10 cellular contexts compared by ENCODE assay signal in genomic region chr18:47397671-47398319, GRCh38.
DNase-seq lines count a peak whose midpoint lies in the region; ATAC-seq and TF ChIP-seq lines count a peak whose summit lies in the region.
"Had no signal": no experiment of that assay in that cellular context is flagged by ENCODE, and none has a peak within 500 bp of the region (broad histone marks: within the 10 kb centered on the region; RNA-seq: fewer than 3 reads in every experiment).

No MANE protein-coding gene starts in this region.

- H3K27me3 ChIP-seq in colonic mucosa, result no peaks in the 10 kb centered on the region

- H3K27me3 Mint-ChIP-seq in activated naive CD4-positive, alpha-beta T cell treated with anti-CD3 and anti-CD28 coated beads, Interleukin-2, amount 10 ng/mL, durations not matched to agents 7 days and 5 days, result peaks cover under 1% of the 10 kb centered on the region

- H3K4me1 ChIP-seq in colonic mucosa, result no peaks in the 10 kb centered on the region
- H3K4me1 ChIP-seq: Caco-2 had no signal

- H3K9me3 ChIP-seq in colonic mucosa, result no peaks in the 10 kb centered on the region
- H3K9me3 ChIP-seq: Caco-2 had no signal

- no peaks in the 10 kb centered on the region for H3K4me1 Mint-ChIP-seq in activated naive CD4-positive, alpha-beta T cell treated with anti-CD3 and anti-CD28 coated beads, Interleukin-2, amount 10 ng/mL, durations not matched to agents 7 days and 5 days

- H3K36me3 Mint-ChIP-seq in activated naive CD4-positive, alpha-beta T cell treated with anti-CD3 and anti-CD28 coated beads, Interleukin-2, amount 10 ng/mL, durations not matched to agents 7 days and 5 days, result no peaks in the 10 kb centered on the region

- intact Hi-C loops in colonic mucosa (cut with DNase I), result loop anchor here (5.0 kb wide), 2 partner anchors 200 to 350 kb away; no protein-coding TSS in a partner anchor

- H3K9me3 Mint-ChIP-seq in activated naive CD4-positive, alpha-beta T cell treated with anti-CD3 and anti-CD28 coated beads, Interleukin-2, amount 10 ng/mL, durations not matched to agents 7 days and 5 days, result peaks cover 1% of the 10 kb centered on the region

- no peak overlapping the region for H3K27ac ChIP-seq in colonic mucosa
- H3K27ac ChIP-seq: cardiac muscle cell had no signal

- ATAC-seq in HG03280 (IDR thresholded peaks at IDR 0.05; ENCODE audit: unreplicated experiment), result no peak

- DNase-seq in activated naive CD4-positive, alpha-beta T cell treated with anti-CD3 and anti-CD28 coated beads, Interleukin-2, amount 10 ng/mL, durations not matched to agents 7 days and 5 days, result peak; percentile 34
- no peak for DNase-seq in activated naive CD4-positive, alpha-beta T cell treated with Interleukin-2 at 50 U/mL for 16 hours
- DNase-seq in NAMALWA (ENCODE audit: low spot score) (peak; percentile 67), colonic mucosa (peak; percentile 46), dedifferentiated amniotic fluid mesenchymal stem cell (ENCODE audit: extremely low spot score) (no peak), NCI-H1105 (lab: John Stamatoyannopoulos, UW) (no peak)
- DNase-seq in stimulated activated CD8-positive, alpha-beta memory T cell treated with anti-CD3 and anti-CD28 coated beads, Interleukin-4, amount 100 ng/mL, for 48 hours, result peak; percentile 37
- DNase-seq: Caco-2 had no signal

- TF ChIP-seq CTCF in colonic mucosa (IDR thresholded peaks at IDR 0.05), result peak; percentile 42

- H3K4me3 ChIP-seq in colonic mucosa, result no peak overlapping the region
- H3K4me3 ChIP-seq: cardiac muscle cell had no signal

- H3K9ac ChIP-seq in colonic mucosa (ENCODE audit: low read depth in 2 of 2, low read length in 2 of 2), result no peak overlapping the region

- H3K27ac Mint-ChIP-seq in activated naive CD4-positive, alpha-beta T cell treated with anti-CD3 and anti-CD28 coated beads, Interleukin-2, amount 10 ng/mL, durations not matched to agents 7 days and 5 days, result no peak overlapping the region

- CTCF ChIA-PET in activated naive CD4-positive, alpha-beta T cell treated with anti-CD3 and anti-CD28 coated beads, Interleukin-2, amount 10 ng/mL, durations not matched to agents 7 days and 5 days (lab: Charles Lee), result interaction anchor here (0.7 to 1.7 kb wide), 3 partner anchors 351 to 357 kb away, joined by 3 to 6 read pairs (median 4); no protein-coding TSS in a partner anchor

- no peaks in the 10 kb centered on the region for H3K36me3 ChIP-seq in colonic mucosa
- H3K36me3 ChIP-seq: cardiac muscle cell had no signal

- no peak overlapping the region for H3K4me3 Mint-ChIP-seq in activated naive CD4-positive, alpha-beta T cell treated with anti-CD3 and anti-CD28 coated beads, Interleukin-2, amount 10 ng/mL, durations not matched to agents 7 days and 5 days

Comparison
In these comparisons a context has a peak if more than half of its experiments do, and no peak if none do; other contexts are left out.
1. DNase-seq: peak in activated naive CD4-positive, alpha-beta T cell treated with anti-CD3 and anti-CD28 coated beads, Interleukin-2, amount 10 ng/mL, durations not matched to agents 7 days and 5 days (single experiment), NAMALWA (single experiment), colonic mucosa (single experiment) and stimulated activated CD8-positive, alpha-beta memory T cell treated with anti-CD3 and anti-CD28 coated beads, Interleukin-4, amount 100 ng/mL, for 48 hours (single experiment); none in activated naive CD4-positive, alpha-beta T cell treated with Interleukin-2 at 50 U/mL for 16 hours (single experiment), dedifferentiated amniotic fluid mesenchymal stem cell (single experiment) and NCI-H1105 (single experiment).